20 cellular contexts compared by ENCODE assay signal in the genomic region with DNA sequence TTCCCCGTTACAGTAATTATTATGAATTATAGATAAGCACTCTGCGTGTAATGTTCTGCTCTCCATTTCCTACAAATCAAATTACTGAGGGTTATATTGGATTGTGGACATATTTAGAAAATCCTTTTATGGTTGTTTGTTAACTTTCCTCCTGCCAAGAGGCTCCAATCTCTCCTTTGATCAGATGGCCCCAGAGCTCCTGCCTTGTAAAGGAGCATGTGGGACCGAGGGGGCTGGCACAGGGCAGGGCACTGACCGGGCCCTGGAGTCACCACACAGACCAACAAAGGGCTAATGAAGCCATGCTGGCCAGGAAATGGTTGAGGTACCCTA.
"Had no signal": no experiment of that assay in that cellular context is flagged by ENCODE, and none has a peak within 500 bp of the region (broad histone marks: within the 10 kb centered on the region; RNA-seq: fewer than 3 reads in every experiment).

No MANE protein-coding gene starts in this region.

- DNase-seq: effector memory CD8-positive, alpha-beta T cell; esophagus squamous epithelium; foreskin fibroblast; left ventricle myocardium inferior; lower lobe of right lung; midbrain; psoas muscle; spleen; stimulated activated CD4-positive, alpha-beta T cell treated with anti-CD3 and anti-CD28 coated beads, Interleukin-15, amount 100 ng/mL, for 24 hours; stimulated activated CD4-positive, alpha-beta T cell treated with anti-CD3 and anti-CD28 coated beads, Interleukin-1b, Interleukin-23, amount 100 ng/mL, for 48 hours; stimulated activated CD4-positive, alpha-beta T cell treated with anti-CD3 and anti-CD28 coated beads, Interleukin-4, amount 100 ng/mL, for 4 hours; stimulated activated naive B cell treated with anti-CD40 and anti-IgM and Interleukin-4, amounts not matched to agents 10 μg/mL and 1 μg/mL and 100 μg/mL, for 72 hours; stimulated activated naive CD8-positive, alpha-beta T cell treated with anti-CD3 and anti-CD28 coated beads, Interleukin-15, amount 100 ng/mL, for 72 hours; testis; trophoblast cell had no signal

- H3K79me2 ChIP-seq: parathyroid adenoma had no signal

- H3K27me3 ChIP-seq: esophagus squamous epithelium, gastroesophageal sphincter, spleen, testis had no signal

- H3K9ac ChIP-seq: parathyroid adenoma had no signal

- H3K4me3 ChIP-seq: esophagus squamous epithelium, gastroesophageal sphincter, left ventricle myocardium inferior, lower lobe of right lung, psoas muscle, spleen, testis had no signal

- H3K36me3 ChIP-seq: esophagus squamous epithelium, gastroesophageal sphincter, left ventricle myocardium inferior, lower lobe of right lung, spleen had no signal

- H3K9me3 ChIP-seq: esophagus squamous epithelium, gastroesophageal sphincter, left ventricle myocardium inferior, lower lobe of right lung, psoas muscle, testis had no signal

- H3K4me1 Mint-ChIP-seq: memory B cell; stimulated activated naive B cell treated with anti-CD40 and anti-IgM and Interleukin-4, amounts not matched to agents 10 μg/mL and 1 μg/mL and 100 μg/mL, for 72 hours; stimulated activated naive CD8-positive, alpha-beta T cell treated with anti-CD3 and anti-CD28 coated beads, Interleukin-15, amount 100 ng/mL, for 72 hours had no signal

- H2AFZ ChIP-seq: parathyroid adenoma had no signal

- H3K27ac Mint-ChIP-seq: dendritic cell treated with granulocyte-macrophage colony-stimulating factor and Interleukin-4, amounts not matched to agents 40 ng/mL and 50 ng/mL, for 4 days; effector memory CD8-positive, alpha-beta T cell; memory B cell; natural killer cell treated with Interleukin-12 subunit alpha and Interleukin-12 subunit beta and Interleukin-15 and Interleukin-18, amount 100 ng/mL, for 72 hours; stimulated activated naive B cell treated with anti-CD40 and anti-IgM and Interleukin-4, amounts not matched to agents 10 μg/mL and 1 μg/mL and 100 μg/mL, for 72 hours; stimulated activated naive CD8-positive, alpha-beta T cell treated with anti-CD3 and anti-CD28 coated beads, Interleukin-15, amount 100 ng/mL, for 72 hours had no signal

- H3K4me3 Mint-ChIP-seq: dendritic cell treated with granulocyte-macrophage colony-stimulating factor and Interleukin-4, amounts not matched to agents 40 ng/mL and 50 ng/mL, for 4 days; memory B cell; natural killer cell treated with Interleukin-12 subunit alpha and Interleukin-12 subunit beta and Interleukin-15 and Interleukin-18, amount 100 ng/mL, for 72 hours; stimulated activated naive B cell treated with anti-CD40 and anti-IgM and Interleukin-4, amounts not matched to agents 10 μg/mL and 1 μg/mL and 100 μg/mL, for 72 hours; stimulated activated naive CD8-positive, alpha-beta T cell treated with anti-CD3 and anti-CD28 coated beads, Interleukin-15, amount 100 ng/mL, for 72 hours had no signal

- H3K27me3 Mint-ChIP-seq: dendritic cell treated with granulocyte-macrophage colony-stimulating factor and Interleukin-4, amounts not matched to agents 40 ng/mL and 50 ng/mL, for 4 days; effector memory CD8-positive, alpha-beta T cell; memory B cell; natural killer cell treated with Interleukin-12 subunit alpha and Interleukin-12 subunit beta and Interleukin-15 and Interleukin-18, amount 100 ng/mL, for 72 hours had no signal

- H3K36me3 Mint-ChIP-seq: memory B cell had no signal

- H3K27ac ChIP-seq: esophagus squamous epithelium, gastroesophageal sphincter, left ventricle myocardium inferior, lower lobe of right lung, parathyroid adenoma, psoas muscle, spleen, testis had no signal

- H3K4me1 ChIP-seq: left ventricle myocardium inferior, spleen, testis had no signal

- H3K9me3 Mint-ChIP-seq: dendritic cell treated with granulocyte-macrophage colony-stimulating factor and Interleukin-4, amounts not matched to agents 40 ng/mL and 50 ng/mL, for 4 days; natural killer cell treated with Interleukin-12 subunit alpha and Interleukin-12 subunit beta and Interleukin-15 and Interleukin-18, amount 100 ng/mL, for 72 hours had no signal
